Comparison of ENCODE assay signal across 1 cellular context in the genomic region with DNA sequence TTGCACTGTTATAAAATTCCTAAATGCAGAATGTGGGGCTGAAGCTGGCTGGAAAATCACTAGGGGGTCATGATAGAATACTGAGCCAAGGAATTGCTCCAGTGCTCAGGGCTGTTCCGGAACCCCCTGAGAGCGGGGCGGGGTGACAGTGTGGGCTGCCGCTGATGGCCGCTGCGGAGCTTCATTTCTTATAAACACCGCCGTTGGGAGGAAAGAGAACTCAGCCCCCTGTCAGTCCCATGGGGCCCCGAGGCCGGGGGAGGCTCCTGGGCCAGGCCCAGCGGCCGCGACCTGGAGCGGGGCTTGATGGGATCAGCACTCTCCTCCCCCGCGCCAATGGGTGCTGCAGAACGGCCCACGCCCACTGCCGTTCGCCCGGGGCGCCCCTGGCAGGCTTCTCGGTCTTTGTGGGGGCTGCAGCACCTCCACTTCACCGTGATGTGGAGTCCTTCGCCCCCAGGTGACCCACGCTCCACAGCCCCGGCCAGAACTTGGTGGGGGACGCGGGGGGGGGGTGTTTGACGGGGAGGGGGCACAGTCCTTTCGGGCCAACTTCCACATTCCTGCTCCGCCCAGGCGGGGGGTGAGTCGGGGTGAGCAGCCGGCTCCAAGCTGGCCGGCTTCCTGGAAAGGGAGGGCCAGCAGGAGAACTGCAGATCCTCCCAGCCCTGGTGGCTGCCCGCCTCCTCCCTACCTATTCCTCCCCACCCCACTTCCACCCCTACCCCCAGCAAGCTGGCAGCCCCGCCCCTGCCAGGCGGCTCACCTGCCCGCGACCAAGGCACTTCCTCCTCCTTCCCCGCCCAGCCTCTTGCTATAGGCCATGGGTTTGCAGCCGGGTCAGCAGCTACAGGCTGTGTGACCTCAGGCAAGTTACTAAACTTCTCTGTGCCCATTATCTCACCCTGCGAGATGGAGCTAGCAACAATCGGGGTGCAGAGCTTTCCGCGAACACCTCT.
TF ChIP-seq lines count a peak whose summit lies in the region.

No MANE protein-coding gene starts in this region.

TF ChIP-seq in K562, 482 proteins besides CTCF, POLR2A, EP300 and RAD21 (continued from another document and continues in another):
- TF ChIP-seq, protein P1, sequence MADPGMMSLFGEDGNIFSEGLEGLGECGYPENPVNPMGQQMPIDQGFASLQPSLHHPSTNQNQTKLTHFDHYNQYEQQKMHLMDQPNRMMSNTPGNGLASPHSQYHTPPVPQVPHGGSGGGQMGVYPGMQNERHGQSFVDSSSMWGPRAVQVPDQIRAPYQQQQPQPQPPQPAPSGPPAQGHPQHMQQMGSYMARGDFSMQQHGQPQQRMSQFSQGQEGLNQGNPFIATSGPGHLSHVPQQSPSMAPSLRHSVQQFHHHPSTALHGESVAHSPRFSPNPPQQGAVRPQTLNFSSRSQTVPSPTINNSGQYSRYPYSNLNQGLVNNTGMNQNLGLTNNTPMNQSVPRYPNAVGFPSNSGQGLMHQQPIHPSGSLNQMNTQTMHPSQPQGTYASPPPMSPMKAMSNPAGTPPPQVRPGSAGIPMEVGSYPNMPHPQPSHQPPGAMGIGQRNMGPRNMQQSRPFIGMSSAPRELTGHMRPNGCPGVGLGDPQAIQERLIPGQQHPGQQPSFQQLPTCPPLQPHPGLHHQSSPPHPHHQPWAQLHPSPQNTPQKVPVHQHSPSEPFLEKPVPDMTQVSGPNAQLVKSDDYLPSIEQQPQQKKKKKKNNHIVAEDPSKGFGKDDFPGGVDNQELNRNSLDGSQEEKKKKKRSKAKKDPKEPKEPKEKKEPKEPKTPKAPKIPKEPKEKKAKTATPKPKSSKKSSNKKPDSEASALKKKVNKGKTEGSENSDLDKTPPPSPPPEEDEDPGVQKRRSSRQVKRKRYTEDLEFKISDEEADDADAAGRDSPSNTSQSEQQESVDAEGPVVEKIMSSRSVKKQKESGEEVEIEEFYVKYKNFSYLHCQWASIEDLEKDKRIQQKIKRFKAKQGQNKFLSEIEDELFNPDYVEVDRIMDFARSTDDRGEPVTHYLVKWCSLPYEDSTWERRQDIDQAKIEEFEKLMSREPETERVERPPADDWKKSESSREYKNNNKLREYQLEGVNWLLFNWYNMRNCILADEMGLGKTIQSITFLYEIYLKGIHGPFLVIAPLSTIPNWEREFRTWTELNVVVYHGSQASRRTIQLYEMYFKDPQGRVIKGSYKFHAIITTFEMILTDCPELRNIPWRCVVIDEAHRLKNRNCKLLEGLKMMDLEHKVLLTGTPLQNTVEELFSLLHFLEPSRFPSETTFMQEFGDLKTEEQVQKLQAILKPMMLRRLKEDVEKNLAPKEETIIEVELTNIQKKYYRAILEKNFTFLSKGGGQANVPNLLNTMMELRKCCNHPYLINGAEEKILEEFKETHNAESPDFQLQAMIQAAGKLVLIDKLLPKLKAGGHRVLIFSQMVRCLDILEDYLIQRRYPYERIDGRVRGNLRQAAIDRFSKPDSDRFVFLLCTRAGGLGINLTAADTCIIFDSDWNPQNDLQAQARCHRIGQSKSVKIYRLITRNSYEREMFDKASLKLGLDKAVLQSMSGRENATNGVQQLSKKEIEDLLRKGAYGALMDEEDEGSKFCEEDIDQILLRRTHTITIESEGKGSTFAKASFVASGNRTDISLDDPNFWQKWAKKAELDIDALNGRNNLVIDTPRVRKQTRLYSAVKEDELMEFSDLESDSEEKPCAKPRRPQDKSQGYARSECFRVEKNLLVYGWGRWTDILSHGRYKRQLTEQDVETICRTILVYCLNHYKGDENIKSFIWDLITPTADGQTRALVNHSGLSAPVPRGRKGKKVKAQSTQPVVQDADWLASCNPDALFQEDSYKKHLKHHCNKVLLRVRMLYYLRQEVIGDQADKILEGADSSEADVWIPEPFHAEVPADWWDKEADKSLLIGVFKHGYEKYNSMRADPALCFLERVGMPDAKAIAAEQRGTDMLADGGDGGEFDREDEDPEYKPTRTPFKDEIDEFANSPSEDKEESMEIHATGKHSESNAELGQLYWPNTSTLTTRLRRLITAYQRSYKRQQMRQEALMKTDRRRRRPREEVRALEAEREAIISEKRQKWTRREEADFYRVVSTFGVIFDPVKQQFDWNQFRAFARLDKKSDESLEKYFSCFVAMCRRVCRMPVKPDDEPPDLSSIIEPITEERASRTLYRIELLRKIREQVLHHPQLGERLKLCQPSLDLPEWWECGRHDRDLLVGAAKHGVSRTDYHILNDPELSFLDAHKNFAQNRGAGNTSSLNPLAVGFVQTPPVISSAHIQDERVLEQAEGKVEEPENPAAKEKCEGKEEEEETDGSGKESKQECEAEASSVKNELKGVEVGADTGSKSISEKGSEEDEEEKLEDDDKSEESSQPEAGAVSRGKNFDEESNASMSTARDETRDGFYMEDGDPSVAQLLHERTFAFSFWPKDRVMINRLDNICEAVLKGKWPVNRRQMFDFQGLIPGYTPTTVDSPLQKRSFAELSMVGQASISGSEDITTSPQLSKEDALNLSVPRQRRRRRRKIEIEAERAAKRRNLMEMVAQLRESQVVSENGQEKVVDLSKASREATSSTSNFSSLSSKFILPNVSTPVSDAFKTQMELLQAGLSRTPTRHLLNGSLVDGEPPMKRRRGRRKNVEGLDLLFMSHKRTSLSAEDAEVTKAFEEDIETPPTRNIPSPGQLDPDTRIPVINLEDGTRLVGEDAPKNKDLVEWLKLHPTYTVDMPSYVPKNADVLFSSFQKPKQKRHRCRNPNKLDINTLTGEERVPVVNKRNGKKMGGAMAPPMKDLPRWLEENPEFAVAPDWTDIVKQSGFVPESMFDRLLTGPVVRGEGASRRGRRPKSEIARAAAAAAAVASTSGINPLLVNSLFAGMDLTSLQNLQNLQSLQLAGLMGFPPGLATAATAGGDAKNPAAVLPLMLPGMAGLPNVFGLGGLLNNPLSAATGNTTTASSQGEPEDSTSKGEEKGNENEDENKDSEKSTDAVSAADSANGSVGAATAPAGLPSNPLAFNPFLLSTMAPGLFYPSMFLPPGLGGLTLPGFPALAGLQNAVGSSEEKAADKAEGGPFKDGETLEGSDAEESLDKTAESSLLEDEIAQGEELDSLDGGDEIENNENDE (IDR thresholded peaks at IDR 0.05; ENCODE audit: low read depth, low read length), result no peak
- no peak for TF ChIP-seq HEY1 (CRISPR knock-in tag; IDR thresholded peaks at IDR 0.05; ENCODE audit: borderline replicate concordance)
- TF ChIP-seq, protein P2, sequence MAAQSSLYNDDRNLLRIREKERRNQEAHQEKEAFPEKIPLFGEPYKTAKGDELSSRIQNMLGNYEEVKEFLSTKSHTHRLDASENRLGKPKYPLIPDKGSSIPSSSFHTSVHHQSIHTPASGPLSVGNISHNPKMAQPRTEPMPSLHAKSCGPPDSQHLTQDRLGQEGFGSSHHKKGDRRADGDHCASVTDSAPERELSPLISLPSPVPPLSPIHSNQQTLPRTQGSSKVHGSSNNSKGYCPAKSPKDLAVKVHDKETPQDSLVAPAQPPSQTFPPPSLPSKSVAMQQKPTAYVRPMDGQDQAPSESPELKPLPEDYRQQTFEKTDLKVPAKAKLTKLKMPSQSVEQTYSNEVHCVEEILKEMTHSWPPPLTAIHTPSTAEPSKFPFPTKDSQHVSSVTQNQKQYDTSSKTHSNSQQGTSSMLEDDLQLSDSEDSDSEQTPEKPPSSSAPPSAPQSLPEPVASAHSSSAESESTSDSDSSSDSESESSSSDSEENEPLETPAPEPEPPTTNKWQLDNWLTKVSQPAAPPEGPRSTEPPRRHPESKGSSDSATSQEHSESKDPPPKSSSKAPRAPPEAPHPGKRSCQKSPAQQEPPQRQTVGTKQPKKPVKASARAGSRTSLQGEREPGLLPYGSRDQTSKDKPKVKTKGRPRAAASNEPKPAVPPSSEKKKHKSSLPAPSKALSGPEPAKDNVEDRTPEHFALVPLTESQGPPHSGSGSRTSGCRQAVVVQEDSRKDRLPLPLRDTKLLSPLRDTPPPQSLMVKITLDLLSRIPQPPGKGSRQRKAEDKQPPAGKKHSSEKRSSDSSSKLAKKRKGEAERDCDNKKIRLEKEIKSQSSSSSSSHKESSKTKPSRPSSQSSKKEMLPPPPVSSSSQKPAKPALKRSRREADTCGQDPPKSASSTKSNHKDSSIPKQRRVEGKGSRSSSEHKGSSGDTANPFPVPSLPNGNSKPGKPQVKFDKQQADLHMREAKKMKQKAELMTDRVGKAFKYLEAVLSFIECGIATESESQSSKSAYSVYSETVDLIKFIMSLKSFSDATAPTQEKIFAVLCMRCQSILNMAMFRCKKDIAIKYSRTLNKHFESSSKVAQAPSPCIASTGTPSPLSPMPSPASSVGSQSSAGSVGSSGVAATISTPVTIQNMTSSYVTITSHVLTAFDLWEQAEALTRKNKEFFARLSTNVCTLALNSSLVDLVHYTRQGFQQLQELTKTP (IDR thresholded peaks at IDR 0.05; ENCODE audit: low read depth in 1 of 2, partially characterized antibody in 2 of 2), result no peak
- no peak for TF ChIP-seq SAFB2 (IDR thresholded peaks at IDR 0.05; ENCODE audit: borderline replicate concordance, low read depth, low read length, severe bottlenecking)
- TF ChIP-seq, protein P3, sequence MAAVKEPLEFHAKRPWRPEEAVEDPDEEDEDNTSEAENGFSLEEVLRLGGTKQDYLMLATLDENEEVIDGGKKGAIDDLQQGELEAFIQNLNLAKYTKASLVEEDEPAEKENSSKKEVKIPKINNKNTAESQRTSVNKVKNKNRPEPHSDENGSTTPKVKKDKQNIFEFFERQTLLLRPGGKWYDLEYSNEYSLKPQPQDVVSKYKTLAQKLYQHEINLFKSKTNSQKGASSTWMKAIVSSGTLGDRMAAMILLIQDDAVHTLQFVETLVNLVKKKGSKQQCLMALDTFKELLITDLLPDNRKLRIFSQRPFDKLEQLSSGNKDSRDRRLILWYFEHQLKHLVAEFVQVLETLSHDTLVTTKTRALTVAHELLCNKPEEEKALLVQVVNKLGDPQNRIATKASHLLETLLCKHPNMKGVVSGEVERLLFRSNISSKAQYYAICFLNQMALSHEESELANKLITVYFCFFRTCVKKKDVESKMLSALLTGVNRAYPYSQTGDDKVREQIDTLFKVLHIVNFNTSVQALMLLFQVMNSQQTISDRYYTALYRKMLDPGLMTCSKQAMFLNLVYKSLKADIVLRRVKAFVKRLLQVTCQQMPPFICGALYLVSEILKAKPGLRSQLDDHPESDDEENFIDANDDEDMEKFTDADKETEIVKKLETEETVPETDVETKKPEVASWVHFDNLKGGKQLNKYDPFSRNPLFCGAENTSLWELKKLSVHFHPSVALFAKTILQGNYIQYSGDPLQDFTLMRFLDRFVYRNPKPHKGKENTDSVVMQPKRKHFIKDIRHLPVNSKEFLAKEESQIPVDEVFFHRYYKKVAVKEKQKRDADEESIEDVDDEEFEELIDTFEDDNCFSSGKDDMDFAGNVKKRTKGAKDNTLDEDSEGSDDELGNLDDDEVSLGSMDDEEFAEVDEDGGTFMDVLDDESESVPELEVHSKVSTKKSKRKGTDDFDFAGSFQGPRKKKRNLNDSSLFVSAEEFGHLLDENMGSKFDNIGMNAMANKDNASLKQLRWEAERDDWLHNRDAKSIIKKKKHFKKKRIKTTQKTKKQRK (IDR thresholded peaks at IDR 0.05; ENCODE audit: borderline replicate concordance, low read depth, low read length), result no peak
- peak; percentile 89 for TF ChIP-seq CBX1 (IDR thresholded peaks at IDR 0.05; ENCODE audit: low read depth)
- peak; percentile 22 for TF ChIP-seq FIP1L1 (IDR thresholded peaks at IDR 0.05; ENCODE audit: low read depth, low read length, poor library complexity, severe bottlenecking)
- TF ChIP-seq FOXJ2 (tag; IDR thresholded peaks at IDR 0.05), result peak; percentile 5; the same call in 1 of the 2 replicates
- no peak for TF ChIP-seq MCM5 (IDR thresholded peaks at IDR 0.05; ENCODE audit: low read depth)
- peak; percentile 31; the same call in 1 of the 2 replicates for TF ChIP-seq SUPT5H (IDR thresholded peaks at IDR 0.05)
- no peak for TF ChIP-seq ZNF224 (CRISPR knock-in tag; IDR thresholded peaks at IDR 0.05)
- TF ChIP-seq ZNF778 (CRISPR knock-in tag; IDR thresholded peaks at IDR 0.05), result no peak
- TF ChIP-seq, protein P4, sequence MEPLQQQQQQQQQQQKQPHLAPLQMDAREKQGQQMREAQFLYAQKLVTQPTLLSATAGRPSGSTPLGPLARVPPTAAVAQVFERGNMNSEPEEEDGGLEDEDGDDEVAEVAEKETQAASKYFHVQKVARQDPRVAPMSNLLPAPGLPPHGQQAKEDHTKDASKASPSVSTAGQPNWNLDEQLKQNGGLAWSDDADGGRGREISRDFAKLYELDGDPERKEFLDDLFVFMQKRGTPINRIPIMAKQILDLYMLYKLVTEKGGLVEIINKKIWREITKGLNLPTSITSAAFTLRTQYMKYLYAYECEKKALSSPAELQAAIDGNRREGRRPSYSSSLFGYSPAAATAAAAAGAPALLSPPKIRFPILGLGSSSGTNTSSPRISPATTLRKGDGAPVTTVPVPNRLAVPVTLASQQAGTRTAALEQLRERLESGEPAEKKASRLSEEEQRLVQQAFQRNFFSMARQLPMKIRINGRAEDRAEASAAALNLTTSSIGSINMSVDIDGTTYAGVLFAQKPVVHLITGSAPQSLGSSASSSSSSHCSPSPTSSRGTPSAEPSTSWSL (CRISPR knock-in tag; IDR thresholded peaks at IDR 0.05; ENCODE audit: borderline replicate concordance), result no peak
- peak; percentile 95 for TF ChIP-seq LEF1 (IDR thresholded peaks at IDR 0.05)
- TF ChIP-seq, protein P5, sequence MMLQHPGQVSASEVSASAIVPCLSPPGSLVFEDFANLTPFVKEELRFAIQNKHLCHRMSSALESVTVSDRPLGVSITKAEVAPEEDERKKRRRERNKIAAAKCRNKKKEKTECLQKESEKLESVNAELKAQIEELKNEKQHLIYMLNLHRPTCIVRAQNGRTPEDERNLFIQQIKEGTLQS (IDR thresholded peaks at IDR 0.05), result no peak
- TF ChIP-seq, protein P5 (CRISPR knock-in tag; conservative IDR thresholded peaks at IDR 0.05), result 0 out of 2 replicates have a peak, but pooled peaks have one; percentile 39
- TF ChIP-seq SMARCB1 (IDR thresholded peaks at IDR 0.05; ENCODE audit: insufficient read length, low read depth), result no peak
- TF ChIP-seq, protein P6, sequence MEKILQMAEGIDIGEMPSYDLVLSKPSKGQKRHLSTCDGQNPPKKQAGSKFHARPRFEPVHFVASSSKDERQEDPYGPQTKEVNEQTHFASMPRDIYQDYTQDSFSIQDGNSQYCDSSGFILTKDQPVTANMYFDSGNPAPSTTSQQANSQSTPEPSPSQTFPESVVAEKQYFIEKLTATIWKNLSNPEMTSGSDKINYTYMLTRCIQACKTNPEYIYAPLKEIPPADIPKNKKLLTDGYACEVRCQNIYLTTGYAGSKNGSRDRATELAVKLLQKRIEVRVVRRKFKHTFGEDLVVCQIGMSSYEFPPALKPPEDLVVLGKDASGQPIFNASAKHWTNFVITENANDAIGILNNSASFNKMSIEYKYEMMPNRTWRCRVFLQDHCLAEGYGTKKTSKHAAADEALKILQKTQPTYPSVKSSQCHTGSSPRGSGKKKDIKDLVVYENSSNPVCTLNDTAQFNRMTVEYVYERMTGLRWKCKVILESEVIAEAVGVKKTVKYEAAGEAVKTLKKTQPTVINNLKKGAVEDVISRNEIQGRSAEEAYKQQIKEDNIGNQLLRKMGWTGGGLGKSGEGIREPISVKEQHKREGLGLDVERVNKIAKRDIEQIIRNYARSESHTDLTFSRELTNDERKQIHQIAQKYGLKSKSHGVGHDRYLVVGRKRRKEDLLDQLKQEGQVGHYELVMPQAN (IDR thresholded peaks at IDR 0.05; ENCODE audit: borderline replicate concordance), result no peak; the same call in 1 of the 2 replicates
- no peak for TF ChIP-seq KLF10 (CRISPR knock-in tag; IDR thresholded peaks at IDR 0.05)
- TF ChIP-seq TRIM28 (IDR thresholded peaks at IDR 0.05), result 0 out of 2 replicates have a peak, but pooled peaks have one; percentile 33
- TF ChIP-seq, protein P7, sequence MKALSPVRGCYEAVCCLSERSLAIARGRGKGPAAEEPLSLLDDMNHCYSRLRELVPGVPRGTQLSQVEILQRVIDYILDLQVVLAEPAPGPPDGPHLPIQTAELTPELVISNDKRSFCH (CRISPR knock-in tag; IDR thresholded peaks at IDR 0.05), result no peak
- TF ChIP-seq, protein P7 (tag; IDR thresholded peaks at IDR 0.05), result no peak
